ENCODE assay signal across 20 cellular contexts in the genomic region with DNA sequence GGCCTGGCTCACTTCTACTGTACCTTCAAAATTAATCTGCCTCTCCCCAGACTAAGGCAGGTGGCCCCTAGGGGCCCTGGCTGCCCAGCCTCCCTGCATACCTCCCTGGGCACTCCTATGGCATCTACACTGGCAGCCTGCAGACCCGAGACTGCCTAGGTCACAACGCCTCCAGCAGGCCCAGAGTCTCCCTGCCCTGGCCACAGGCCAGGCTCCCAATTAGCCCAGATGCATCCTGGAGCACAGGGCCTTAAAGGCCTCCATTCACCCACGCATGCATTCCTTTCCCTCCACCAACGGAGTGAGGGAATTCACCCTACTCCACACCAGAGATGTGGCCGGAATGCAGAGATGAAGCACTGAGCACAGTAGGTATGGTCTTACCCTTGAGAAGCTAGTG. TPM values are rescaled to one million over a fixed set of nuclear protein-coding genes. Genes with fewer than 3 reads are reported as not detected.
"Had no signal": no experiment of that assay in that cellular context is flagged by ENCODE, and none has a peak within 500 bp of the region (broad histone marks: within the 10 kb centered on the region; RNA-seq: fewer than 3 reads in every experiment).

No MANE protein-coding gene starts in this region.

- H3K36me3 ChIP-seq: stomach, uterus had no signal

- H3K9me3 ChIP-seq: uterus had no signal

- DNase-seq: activated CD4-positive, alpha-beta T cell treated with anti-CD3 and anti-CD28 coated beads for 48 hours; amniotic stem cell; dermis blood vessel endothelial cell; erythroblast; mesendoderm; nephron progenitor cell; stimulated activated CD4-positive, alpha-beta T cell treated with anti-CD3 and anti-CD28 coated beads, Interleukin-4, amount 100 ng/mL, for 4 hours; stomach; T-helper 9 cell; uterus had no signal

- H3K4me2 ChIP-seq: hepatocyte had no signal

- H3K36me3 Mint-ChIP-seq: brain had no signal

- ATAC-seq: activated naive CD4-positive, alpha-beta T cell treated with anti-CD3 and anti-CD28 coated beads, Interleukin-2, amount 50 U/mL, for 72 hours had no signal

- H3K27ac Mint-ChIP-seq: activated naive CD4-positive, alpha-beta T cell treated with anti-CD3 and anti-CD28 coated beads, Interleukin-2, amount 50 U/mL, for 72 hours; brain; nephron progenitor cell had no signal

- H2AFZ ChIP-seq: hepatocyte had no signal

- H3K27ac ChIP-seq: hepatocyte, stomach, uterus, VCaP had no signal

- H3K4me3 ChIP-seq: hepatocyte, stomach, uterus had no signal

- H3K4me3 Mint-ChIP-seq: nephron progenitor cell had no signal

RNA-seq across cellular contexts. Expression of gene CHAT, which starts 1.9 kb away (rescaled TPM):
- total RNA-seq: activated CD8-positive, alpha-beta memory T cell treated with anti-CD3 and anti-CD28 coated beads for 36 hours; activated naive CD4-positive, alpha-beta T cell treated with anti-CD3 and anti-CD28 coated beads, Interleukin-2, amount 50 U/mL, for 72 hours; dermis blood vessel endothelial cell; kidney epithelial cell; liver; osteocyte; skeletal muscle tissue; uterus had no signal
- polyA plus RNA-seq: hepatocyte, liver, stomach, thymus had no signal

RNA-seq across cellular contexts. Expression of gene SLC18A3, which starts 5.6 kb away (rescaled TPM):
- total RNA-seq: activated CD8-positive, alpha-beta memory T cell treated with anti-CD3 and anti-CD28 coated beads for 36 hours; activated naive CD4-positive, alpha-beta T cell treated with anti-CD3 and anti-CD28 coated beads, Interleukin-2, amount 50 U/mL, for 72 hours; dermis blood vessel endothelial cell; kidney epithelial cell; liver; skeletal muscle tissue had no signal
- polyA plus RNA-seq: liver had no signal
